In the genomic region with DNA sequence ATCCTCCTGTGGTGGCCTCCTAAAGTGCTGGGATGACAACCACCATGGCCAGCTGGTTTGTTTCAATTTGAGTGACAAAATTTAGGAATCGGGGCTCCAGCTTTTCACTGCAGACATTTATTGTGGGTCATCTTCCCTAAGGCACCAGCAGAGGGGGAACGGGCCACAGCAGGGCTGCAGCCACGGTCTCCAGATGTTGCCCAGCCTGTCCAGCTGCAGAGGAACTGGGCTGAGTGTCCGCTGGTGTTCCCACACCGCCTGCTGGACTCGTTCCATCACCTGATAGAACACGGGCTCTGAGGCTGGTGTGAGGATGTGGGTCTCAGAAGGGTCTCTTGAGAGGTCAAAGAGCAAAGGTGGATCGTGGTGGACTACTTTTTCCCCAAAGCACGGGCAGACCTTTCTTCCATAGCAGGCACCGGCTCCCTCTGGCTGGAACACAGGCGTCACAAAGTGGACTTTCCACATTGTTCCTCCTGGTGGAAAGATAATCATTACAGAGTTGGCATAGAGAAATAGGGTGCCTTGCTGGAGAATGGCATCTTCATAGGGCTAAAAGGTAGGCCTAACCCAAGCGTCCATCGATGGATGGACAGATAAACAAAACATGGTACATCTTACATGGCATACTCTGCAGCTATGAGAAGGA, we compare ENCODE assay signal across 26 cellular contexts.
"Had no signal": no experiment of that assay in that cellular context is flagged by ENCODE, and none has a peak within 500 bp of the region (broad histone marks: within the 10 kb centered on the region; RNA-seq: fewer than 3 reads in every experiment).

No MANE protein-coding gene starts in this region.

- FAIRE-seq: endometrium, kidney, small intestine had no signal

- H3K36me3 ChIP-seq: esophagus squamous epithelium, gastrocnemius medialis, left lung, ovary, thoracic aorta, upper lobe of left lung, vagina had no signal

- DNase-seq: dermis blood vessel endothelial cell; effector memory CD4-positive, alpha-beta T cell; erythroblast; esophagus squamous epithelium; gastrocnemius medialis; head of caudate nucleus; kidney; left lung; midbrain; naive thymus-derived CD4-positive, alpha-beta T cell; nephron progenitor cell; occipital lobe; ovary; psoas muscle; right cardiac atrium; small intestine; stimulated activated CD4-positive, alpha-beta T cell treated with anti-CD3 and anti-CD28 coated beads, Interleukin-15, amount 100 ng/mL, for 24 hours; stimulated activated CD4-positive, alpha-beta T cell treated with anti-CD3 and anti-CD28 coated beads, Interleukin-2, amount 100 ng/mL, for 48 hours; stimulated activated naive B cell treated with anti-CD40 and anti-IgM and Interleukin-4, amounts not matched to agents 10 μg/mL and 1 μg/mL and 100 μg/mL, for 72 hours had no signal

- H3K9me3 ChIP-seq: gastrocnemius medialis, thoracic aorta had no signal

- H3K4me3 ChIP-seq: coronary artery, esophagus squamous epithelium, gastrocnemius medialis, left lung, ovary, psoas muscle, thoracic aorta, tibial nerve, upper lobe of left lung, vagina had no signal

- H3K27me3 ChIP-seq: esophagus squamous epithelium, left lung, ovary, tibial nerve, upper lobe of left lung, vagina had no signal

- H3K9me3 Mint-ChIP-seq: stimulated activated naive CD8-positive, alpha-beta T cell treated with anti-CD3 and anti-CD28 coated beads, Interleukin-15, Interleukin-2, amounts not matched to agents 100 ng/mL and 50 ng/mL, for 24 hours had no signal

- H3K4me1 ChIP-seq: gastrocnemius medialis, left lung, psoas muscle, tibial nerve, vagina had no signal

- ATAC-seq: gastrocnemius medialis; psoas muscle; stimulated activated naive B cell treated with anti-CD40 and anti-IgM and Interleukin-4, amounts not matched to agents 10 μg/mL and 1 μg/mL and 100 μg/mL, for 72 hours had no signal

- H3K27ac ChIP-seq: coronary artery, esophagus squamous epithelium, gastrocnemius medialis, left lung, ovary, psoas muscle, thoracic aorta, tibial nerve, upper lobe of left lung, vagina had no signal

- H3K27ac Mint-ChIP-seq: naive thymus-derived CD4-positive, alpha-beta T cell; nephron progenitor cell; stimulated activated naive CD8-positive, alpha-beta T cell treated with anti-CD3 and anti-CD28 coated beads, Interleukin-15, Interleukin-2, amounts not matched to agents 100 ng/mL and 50 ng/mL, for 24 hours had no signal

- H3K4me3 Mint-ChIP-seq: naive thymus-derived CD4-positive, alpha-beta T cell; nephron progenitor cell; stimulated activated naive B cell treated with anti-CD40 and anti-IgM and Interleukin-4, amounts not matched to agents 10 μg/mL and 1 μg/mL and 100 μg/mL, for 72 hours; stimulated activated naive CD8-positive, alpha-beta T cell treated with anti-CD3 and anti-CD28 coated beads, Interleukin-15, Interleukin-2, amounts not matched to agents 100 ng/mL and 50 ng/mL, for 24 hours had no signal
